8 cellular contexts compared by ENCODE assay signal in genomic region chr12:48198619-48198973, GRCh38. TPM values are rescaled to one million over a fixed set of nuclear protein-coding genes. Genes with fewer than 3 reads are reported as not detected.
DNase-seq lines count a peak whose midpoint lies in the region; ATAC-seq and TF ChIP-seq lines count a peak whose summit lies in the region.

No MANE protein-coding gene starts in this region.

- H3K36me3 Mint-ChIP-seq in nephron progenitor cell (ENCODE audit: low read depth): peaks cover 26% of the 10 kb centered on the region

- TF ChIP-seq CTCF in GM12875 (IDR thresholded peaks at IDR 0.05; ENCODE audit: borderline replicate concordance, insufficient read depth, low read depth, low read length): no peak
- no peak for TF ChIP-seq CTCF in WERI-Rb-1 (IDR thresholded peaks at IDR 0.05; ENCODE audit: low read depth, low read length)
- no peak for TF ChIP-seq CTCF in nephron progenitor cell (IDR thresholded peaks at IDR 0.05)

- DNase-seq in WERI-Rb-1 (no peak), nephron progenitor cell (peak; percentile 21), GM19238 (ENCODE audit: insufficient read length, low spot score) (no peak), NCI-H1105 treated with DMSO at 0.1 percent for 48 hours (lab: John Stamatoyannopoulos, UW) (no peak)

- ATAC-seq in HG02759 (IDR thresholded peaks at IDR 0.05; ENCODE audit: unreplicated experiment): peak; percentile 16
- peak; percentile 43 for ATAC-seq in esophagus mucosa
- ATAC-seq in GM21360 (IDR thresholded peaks at IDR 0.05; ENCODE audit: unreplicated experiment): no peak

- peaks cover 40% of the 10 kb centered on the region for H3K9me3 Mint-ChIP-seq in nephron progenitor cell

- no peaks in the 10 kb centered on the region for H3K27me3 Mint-ChIP-seq in nephron progenitor cell (ENCODE audit: low read depth, poor library complexity)

- no peaks in the 10 kb centered on the region for H3K9me3 ChIP-seq in WERI-Rb-1 (ENCODE audit: severe bottlenecking)

- no peaks in the 10 kb centered on the region for H3K36me3 ChIP-seq in WERI-Rb-1

- H3K4me1 Mint-ChIP-seq in nephron progenitor cell: peaks cover 54% of the 10 kb centered on the region

- H3K4me3 Mint-ChIP-seq in nephron progenitor cell: peak overlapping the region; percentile 84

- H3K27ac ChIP-seq in WERI-Rb-1: no peak overlapping the region

- H3K27me3 ChIP-seq in WERI-Rb-1 (ENCODE audit: insufficient read depth, low read depth, severe bottlenecking): peaks cover 40% of the 10 kb centered on the region

- peak overlapping the region; percentile 95 for H3K27ac Mint-ChIP-seq in nephron progenitor cell

- H3K4me3 ChIP-seq in GM12875 (ENCODE audit: low read depth, low read length) (peak overlapping the region; percentile 96), WERI-Rb-1 (ENCODE audit: low read depth, low read length) (peak overlapping the region; percentile 37)

RNA-seq across cellular contexts. Expression of gene OR10AD1, which starts 4.5 kb away (rescaled TPM):
- not detected for total RNA-seq in esophagus mucosa

RNA-seq across cellular contexts. Expression of gene CCDC184, which starts 15.2 kb away (rescaled TPM):
- 0.20 TPM for total RNA-seq in esophagus mucosa

RNA-seq across cellular contexts. Expression of gene ASB8, which starts 41.3 kb away (rescaled TPM):
- 24.7 TPM for total RNA-seq in esophagus mucosa
